In the genomic region with DNA sequence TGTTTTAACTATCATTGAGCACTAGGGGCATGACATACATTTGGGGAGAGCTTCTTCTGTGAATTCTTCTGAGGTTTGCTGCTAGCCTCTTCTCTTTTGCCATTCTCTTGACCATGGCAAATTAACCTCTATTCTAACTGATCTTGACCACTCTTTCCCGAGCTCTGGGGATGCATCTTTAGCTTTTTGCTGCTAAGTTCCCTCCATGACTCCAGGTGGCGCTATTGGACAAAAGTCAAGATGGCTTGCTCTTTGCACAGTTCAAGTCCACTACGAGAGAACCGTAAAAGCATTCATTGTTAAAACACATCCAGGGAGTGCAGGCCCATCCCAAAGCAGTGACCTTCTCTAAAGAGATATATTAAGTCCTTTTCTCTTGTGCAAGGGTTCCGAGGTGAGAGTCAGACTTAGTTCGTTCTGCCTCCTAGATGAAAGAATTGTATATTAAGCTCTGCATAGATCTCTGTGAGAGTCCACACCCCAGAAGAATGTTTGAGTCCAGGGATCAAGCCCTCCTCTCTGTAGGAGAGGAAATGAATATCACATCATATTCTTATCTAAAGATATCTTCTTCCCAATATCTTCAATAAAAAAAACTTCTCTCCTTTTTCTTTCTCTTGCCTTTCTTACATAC, we compare ENCODE assay signal across 8 cellular contexts.
A peak's percentile ranks its signal among the peaks of the same experiment; 100 is the strongest.
DNase-seq lines count a peak whose midpoint lies in the region; ATAC-seq and TF ChIP-seq lines count a peak whose summit lies in the region.

No MANE protein-coding gene starts in this region.

- TF ChIP-seq CTCF in kidney epithelial cell (IDR thresholded peaks at IDR 0.05; ENCODE audit: insufficient read depth, low read length, poor library complexity, severe bottlenecking): peak; percentile 71

- H3K36me3 ChIP-seq in kidney epithelial cell (ENCODE audit: control insufficient read depth, insufficient read depth, low read length): no peaks in the 10 kb centered on the region

- DNase-seq in ELR (ENCODE audit: low read depth) (peak; percentile 24), NCI-H345 (lab: John Stamatoyannopoulos, UW) (peak; percentile 74), amniotic epithelial cell (ENCODE audit: low read depth) (peak; percentile 56), kidney epithelial cell (ENCODE audit: low read depth) (peak; percentile 12), posterior vena cava (ENCODE audit: low spot score) (no peak)

- no peaks in the 10 kb centered on the region for H3K27me3 ChIP-seq in kidney epithelial cell (ENCODE audit: control insufficient read depth, insufficient read depth, low read length)

- intact Hi-C loops in posterior vena cava (cut with DNase I): no loop called here

- no peak overlapping the region for H3K4me3 ChIP-seq in kidney epithelial cell (ENCODE audit: low read depth, low read length)

- ATAC-seq in HG03095 (IDR thresholded peaks at IDR 0.05; ENCODE audit: unreplicated experiment) (peak; percentile 83), GM19452 (IDR thresholded peaks at IDR 0.05; ENCODE audit: unreplicated experiment) (no peak), GM21528 (IDR thresholded peaks at IDR 0.05; ENCODE audit: low FRiP score, unreplicated experiment) (no peak)
